Comparison of ENCODE assay signal across 31 cellular contexts in genomic region chr9:18371621-18372020, GRCh38.
"Had no signal": no experiment of that assay in that cellular context is flagged by ENCODE, and none has a peak within 500 bp of the region (broad histone marks: within the 10 kb centered on the region; RNA-seq: fewer than 3 reads in every experiment).

No MANE protein-coding gene starts in this region.

- H3K9me3 Mint-ChIP-seq: activated T-helper 17 cell treated with anti-CD3 and anti-CD28 coated beads, Interleukin-2, amount 50 U/mL, for 72 hours had no signal

- H3K27me3 ChIP-seq: adrenal gland, breast epithelium, MG63, Peyer's patch, SJCRH30 had no signal

- H3K27ac ChIP-seq: adrenal gland, breast epithelium, KMS-11, RWPE1, SJCRH30 had no signal

- ATAC-seq: activated CD8-positive, alpha-beta memory T cell treated with anti-CD3 and anti-CD28 coated beads, Interleukin-2, amount 10 ng/mL, durations not matched to agents 7 days and 5 days; activated T-helper 17 cell treated with anti-CD3 and anti-CD28 coated beads, Interleukin-2, amount 50 U/mL, for 72 hours; WTC11 had no signal

- H3K4me3 ChIP-seq: adrenal gland, breast epithelium, MG63, Peyer's patch, SJCRH30 had no signal

- H3K4me2 ChIP-seq: KMS-11 had no signal

- H3K4me1 ChIP-seq: breast epithelium, Peyer's patch, SJCRH30 had no signal

- H3K4me3 Mint-ChIP-seq: activated CD8-positive, alpha-beta memory T cell treated with anti-CD3 and anti-CD28 coated beads, Interleukin-2, amount 10 ng/mL, durations not matched to agents 7 days and 5 days; activated naive CD4-positive, alpha-beta T cell treated with anti-CD3 and anti-CD28 coated beads, Interleukin-2, amount 10 ng/mL, durations not matched to agents 7 days and 5 days; activated naive CD8-positive, alpha-beta T cell treated with anti-CD3 and anti-CD28 coated beads for 36 hours; activated T-helper 17 cell treated with anti-CD3 and anti-CD28 coated beads, Interleukin-2, amount 50 U/mL, for 72 hours; T-helper 1 cell treated with Interleukin-12 subunit alpha and Interleukin-12 subunit beta and Interleukin-4 antibody, amounts not matched to agents 30 μg/mL and 1 μg/mL, for 36 hours; WTC11 had no signal

- H3K27ac Mint-ChIP-seq: activated CD8-positive, alpha-beta memory T cell treated with anti-CD3 and anti-CD28 coated beads, Interleukin-2, amount 10 ng/mL, durations not matched to agents 7 days and 5 days; activated naive CD4-positive, alpha-beta T cell treated with anti-CD3 and anti-CD28 coated beads, Interleukin-2, amount 10 ng/mL, durations not matched to agents 7 days and 5 days; activated naive CD8-positive, alpha-beta T cell treated with anti-CD3 and anti-CD28 coated beads for 36 hours; activated T-helper 17 cell treated with anti-CD3 and anti-CD28 coated beads, Interleukin-2, amount 50 U/mL, for 72 hours; T-helper 1 cell treated with Interleukin-12 subunit alpha and Interleukin-12 subunit beta and Interleukin-4 antibody, amounts not matched to agents 30 μg/mL and 1 μg/mL, for 36 hours; WTC11 had no signal

- H3K36me3 ChIP-seq: adrenal gland, breast epithelium, MG63, Peyer's patch, SJCRH30 had no signal

- H3K9me3 ChIP-seq: adrenal gland, breast epithelium, Peyer's patch, SJCRH30 had no signal

- H3K4me1 Mint-ChIP-seq: activated CD8-positive, alpha-beta memory T cell treated with anti-CD3 and anti-CD28 coated beads, Interleukin-2, amount 10 ng/mL, durations not matched to agents 7 days and 5 days; activated naive CD4-positive, alpha-beta T cell treated with anti-CD3 and anti-CD28 coated beads, Interleukin-2, amount 10 ng/mL, durations not matched to agents 7 days and 5 days; activated naive CD8-positive, alpha-beta T cell treated with anti-CD3 and anti-CD28 coated beads for 36 hours; activated T-helper 17 cell treated with anti-CD3 and anti-CD28 coated beads, Interleukin-2, amount 50 U/mL, for 72 hours had no signal

- DNase-seq: activated CD4-positive, alpha-beta T cell treated with anti-CD3 and anti-CD28 coated beads for 48 hours; activated CD4-positive, alpha-beta T cell treated with anti-CD3 and anti-CD28 coated beads, Interleukin-2, amount 50 U/mL, for 4 hours; activated CD4-positive, CD25-positive, alpha-beta regulatory T cell treated with anti-CD3 and anti-CD28 coated beads, Interleukin-2, amount 50 U/mL, for 72 hours; activated CD8-positive, alpha-beta memory T cell treated with anti-CD3 and anti-CD28 coated beads, Interleukin-2, amount 10 ng/mL, durations not matched to agents 7 days and 5 days; activated gamma-delta T cell treated with Interleukin-2 at 50 U/mL for 16 hours; activated naive CD4-positive, alpha-beta T cell treated with anti-CD3 and anti-CD28 coated beads, Interleukin-2, amount 10 ng/mL, durations not matched to agents 7 days and 5 days; activated naive CD8-positive, alpha-beta T cell treated with anti-CD3 and anti-CD28 coated beads for 36 hours; activated T-cell treated with anti-CD3 and anti-CD28 coated beads, Interleukin-2, amount 50 U/mL, for 48 hours; adrenal gland; aorta; caudate nucleus; MG63; MV-4-11; NCI-H1417 treated with DMSO at 0.1 percent for 48 hours; NCI-H1694; NCI-H2029; NCI-H2107; NCI-H510A treated with DMSO at 0.1 percent for 48 hours; NCI-H69; NK-92 treated with Interleukin-12 subunit alpha and Interleukin-12 subunit beta, amount 100 ng/mL, for 24 hours; OCI-M1; Peyer's patch; Right ventricle myocardium superior; SJCRH30; T-helper 9 cell had no signal

- H3K9ac ChIP-seq: KMS-11 had no signal

- H3K36me3 Mint-ChIP-seq: activated CD8-positive, alpha-beta memory T cell treated with anti-CD3 and anti-CD28 coated beads, Interleukin-2, amount 10 ng/mL, durations not matched to agents 7 days and 5 days; activated naive CD4-positive, alpha-beta T cell treated with anti-CD3 and anti-CD28 coated beads, Interleukin-2, amount 10 ng/mL, durations not matched to agents 7 days and 5 days; activated naive CD8-positive, alpha-beta T cell treated with anti-CD3 and anti-CD28 coated beads for 36 hours; WTC11 had no signal

- H3K27me3 Mint-ChIP-seq: activated CD8-positive, alpha-beta memory T cell treated with anti-CD3 and anti-CD28 coated beads, Interleukin-2, amount 10 ng/mL, durations not matched to agents 7 days and 5 days; activated naive CD4-positive, alpha-beta T cell treated with anti-CD3 and anti-CD28 coated beads, Interleukin-2, amount 10 ng/mL, durations not matched to agents 7 days and 5 days had no signal
